Comparison of ENCODE assay signal across 9 cellular contexts in the genomic region with DNA sequence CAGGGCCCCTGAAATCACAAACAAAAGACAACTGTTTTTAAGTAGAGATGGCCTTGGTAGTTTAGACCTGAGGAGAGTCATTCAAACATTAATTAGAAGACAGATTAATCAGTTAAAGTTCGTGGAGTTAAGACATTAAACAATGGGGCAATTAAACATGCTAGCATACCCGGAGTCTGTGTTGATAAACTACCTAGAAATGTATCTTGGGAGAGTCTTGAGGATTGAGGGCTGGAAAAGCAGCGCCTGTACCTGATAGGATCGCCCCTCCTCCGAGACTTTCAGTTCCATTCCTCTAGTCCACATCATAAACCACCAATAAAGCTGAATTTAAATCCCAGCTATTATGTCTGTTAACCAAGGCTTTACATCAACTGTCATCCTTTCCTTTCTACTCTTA. TPM values are rescaled to one million over a fixed set of nuclear protein-coding genes. Genes with fewer than 3 reads are reported as not detected.
DNase-seq lines count a peak whose midpoint lies in the region; ATAC-seq, FAIRE-seq and TF ChIP-seq lines count a peak whose summit lies in the region.
"Had no signal": no experiment of that assay in that cellular context is flagged by ENCODE, and none has a peak within 500 bp of the region (broad histone marks: within the 10 kb centered on the region; RNA-seq: fewer than 3 reads in every experiment).

No MANE protein-coding gene starts in this region.

- no peaks in the 10 kb centered on the region for H3K36me3 ChIP-seq in mucosa of stomach (ENCODE audit: control insufficient read depth, insufficient read depth, low read length)

- POLR2A ChIA-PET in A549 (lab: Yijun Ruan, JAX) = interaction anchor here (1.1 to 1.5 kb wide), 4 partner anchors 81 to 131 kb away, joined by 3 to 9 read pairs (median 4); no protein-coding TSS in a partner anchor

- H3K9me3 ChIP-seq in A549 (no peaks in the 10 kb centered on the region), mucosa of stomach (ENCODE audit: control insufficient read depth, low read length) (no peaks in the 10 kb centered on the region)

- CTCF ChIA-PET in A549 (lab: Yijun Ruan, JAX) = interaction anchor here (1.0 to 1.5 kb wide), 3 partner anchors 13 to 136 kb away, joined by 3 read pairs; no protein-coding TSS in a partner anchor

- peak overlapping the region; percentile 93 to 99 for H3K27ac ChIP-seq in A549
- H3K27ac ChIP-seq in caudate nucleus (ENCODE audit: low read depth, low read length) = peak overlapping the region; percentile 69

- no peaks in the 10 kb centered on the region for H3K27me3 ChIP-seq in mucosa of stomach (ENCODE audit: control insufficient read depth, insufficient read depth, low read length)

- TF ChIP-seq POLR2A in A549 (IDR thresholded peaks at IDR 0.05; ENCODE audit: low read length) = no peak

- no peak for ATAC-seq in A549

- H3K4me2 ChIP-seq in A549 = peak overlapping the region; percentile 84

- DNase-seq in A549 (ENCODE audit: low read depth in 1 of 2, low spot score in 1 of 2) (no peak), caudate nucleus (lab: John Stamatoyannopoulos, UW) (no peak), NCI-H2081 treated with DMSO at 0.1 percent for 48 hours (lab: John Stamatoyannopoulos, UW) (no peak), AG20443 (ENCODE audit: low spot score) (no peak), NCI-H2227 treated with DMSO at 0.1 percent for 48 hours (lab: John Stamatoyannopoulos, UW) (no peak)
- no peak for DNase-seq in Jurkat, Clone E6-1 (ENCODE audit: low read depth, low spot score)
- DNase-seq in effector CD4-positive, alpha-beta T cell = no peak

- H3K9ac ChIP-seq in mucosa of stomach (ENCODE audit: low read length) = peak overlapping the region; percentile 62

- 63% methylated on average over 5 of the region's 5 CpGs for WGBS in A549 (ENCODE audit: missing lambda C conversion rate)

- no peak for TF ChIP-seq RAD21 in A549 (conservative IDR thresholded peaks at IDR 0.05 in 1 of 2, IDR thresholded peaks at IDR 0.05 in 1 of 2)

- no peak for TF ChIP-seq EP300 in A549 (IDR thresholded peaks at IDR 0.05)

- H3K4me1 ChIP-seq in A549 = peaks cover 11% of the 10 kb centered on the region
- peaks cover 38% of the 10 kb centered on the region for H3K4me1 ChIP-seq in mucosa of stomach (ENCODE audit: control insufficient read depth, insufficient read depth, low read length)

- FAIRE-seq in A549 (lab: Jason Lieb, UNC) = no peak
- FAIRE-seq: endometrium had no signal

- TF ChIP-seq CTCF in A549 (IDR thresholded peaks at IDR 0.05) = no peak

- H3K4me3 ChIP-seq in A549 (peak overlapping the region; percentile 91), mucosa of stomach (ENCODE audit: low read length) (no peak overlapping the region)
- peak overlapping the region; percentile 56 for H3K4me3 ChIP-seq in Jurkat, Clone E6-1 (ENCODE audit: low read length)

TF ChIP-seq in A549, 52 proteins besides CTCF, POLR2A, EP300 and RAD21:
- TF ChIP-seq CBX2 (IDR thresholded peaks at IDR 0.05; ENCODE audit: borderline replicate concordance, low read depth) = no peak

RNA-seq across cellular contexts. Expression of gene KRAS, which starts 1.0 kb away (rescaled TPM):
- polyA plus RNA-seq in A549 (2011; rRNA removed) (29.2 and 38.4 TPM in 2 replicates), A549 (2017; fragmentation: RNase III; extraction: RNeasy Plus Mini Kit Qiagen cat#74134 plus additional on column Dnase treatment) (16.4 to 17.4 TPM (median 16.5 TPM) in 3 replicates)
- 7.3 and 8.8 TPM in 2 replicates for polyA plus RNA-seq in A549 (2012; cell fraction: cytosol; rRNA removed)
- polyA plus RNA-seq in A549 (2012; cell fraction: nucleus; rRNA removed) = 3.2 and 6.5 TPM in 2 replicates
- polyA minus RNA-seq in A549 (2011; rRNA and poly(A)+ RNA removed) = 11.8 and 13.9 TPM in 2 replicates
- polyA plus RNA-seq in Jurkat, Clone E6-1 (2012; ENCODE audit: insufficient read depth, insufficient read length) = 10.1 TPM

RNA-seq across cellular contexts. Expression of gene ETFRF1, which starts 56.7 kb away (rescaled TPM):
- polyA plus RNA-seq in A549 (2011; rRNA removed) (19.3 and 23.6 TPM in 2 replicates), A549 (2017; fragmentation: RNase III; extraction: RNeasy Plus Mini Kit Qiagen cat#74134 plus additional on column Dnase treatment) (11.5 to 13.3 TPM (median 12.3 TPM) in 3 replicates)
- 4.3 and 4.9 TPM in 2 replicates for polyA plus RNA-seq in A549 (2012; cell fraction: cytosol; rRNA removed)
- 1.2 and 2.4 TPM in 2 replicates for polyA plus RNA-seq in A549 (2012; cell fraction: nucleus; rRNA removed)
- polyA minus RNA-seq in A549 (2011; rRNA and poly(A)+ RNA removed) = 4.6 and 6.1 TPM in 2 replicates
- polyA plus RNA-seq in Jurkat, Clone E6-1 (2012; ENCODE audit: insufficient read depth, insufficient read length) = 11.5 TPM

RNA-seq across cellular contexts. Expression of gene DNAI7, which starts 56.8 kb away (rescaled TPM):
- polyA plus RNA-seq in A549 (2011; rRNA removed) = 0.40 and 0.43 TPM in 2 replicates
- polyA plus RNA-seq in A549 (2012; cell fraction: cytosol; rRNA removed) = 0.04 and 0.11 TPM in 2 replicates
- 0.01 TPM in 1 of 2 replicates, not detected in the other for polyA plus RNA-seq in A549 (2012; cell fraction: nucleus; rRNA removed)
- polyA plus RNA-seq in A549 (2017; fragmentation: RNase III; extraction: RNeasy Plus Mini Kit Qiagen cat#74134 plus additional on column Dnase treatment) = 0.29 to 0.66 TPM (median 0.36 TPM) in 3 replicates
- 0.29 and 0.50 TPM in 2 replicates for polyA minus RNA-seq in A549 (2011; rRNA and poly(A)+ RNA removed)
- not detected for polyA plus RNA-seq in Jurkat, Clone E6-1 (2012; ENCODE audit: insufficient read depth, insufficient read length)
